1 cellular context compared by ENCODE assay signal in genomic region chr9:107874591-107875374, GRCh38.
TF ChIP-seq lines count a peak whose summit lies in the region.

No MANE protein-coding gene starts in this region.

TF ChIP-seq in GM23338, 12 proteins besides CTCF, POLR2A, EP300 and RAD21 (continued from another document):
- TF ChIP-seq, protein P1, sequence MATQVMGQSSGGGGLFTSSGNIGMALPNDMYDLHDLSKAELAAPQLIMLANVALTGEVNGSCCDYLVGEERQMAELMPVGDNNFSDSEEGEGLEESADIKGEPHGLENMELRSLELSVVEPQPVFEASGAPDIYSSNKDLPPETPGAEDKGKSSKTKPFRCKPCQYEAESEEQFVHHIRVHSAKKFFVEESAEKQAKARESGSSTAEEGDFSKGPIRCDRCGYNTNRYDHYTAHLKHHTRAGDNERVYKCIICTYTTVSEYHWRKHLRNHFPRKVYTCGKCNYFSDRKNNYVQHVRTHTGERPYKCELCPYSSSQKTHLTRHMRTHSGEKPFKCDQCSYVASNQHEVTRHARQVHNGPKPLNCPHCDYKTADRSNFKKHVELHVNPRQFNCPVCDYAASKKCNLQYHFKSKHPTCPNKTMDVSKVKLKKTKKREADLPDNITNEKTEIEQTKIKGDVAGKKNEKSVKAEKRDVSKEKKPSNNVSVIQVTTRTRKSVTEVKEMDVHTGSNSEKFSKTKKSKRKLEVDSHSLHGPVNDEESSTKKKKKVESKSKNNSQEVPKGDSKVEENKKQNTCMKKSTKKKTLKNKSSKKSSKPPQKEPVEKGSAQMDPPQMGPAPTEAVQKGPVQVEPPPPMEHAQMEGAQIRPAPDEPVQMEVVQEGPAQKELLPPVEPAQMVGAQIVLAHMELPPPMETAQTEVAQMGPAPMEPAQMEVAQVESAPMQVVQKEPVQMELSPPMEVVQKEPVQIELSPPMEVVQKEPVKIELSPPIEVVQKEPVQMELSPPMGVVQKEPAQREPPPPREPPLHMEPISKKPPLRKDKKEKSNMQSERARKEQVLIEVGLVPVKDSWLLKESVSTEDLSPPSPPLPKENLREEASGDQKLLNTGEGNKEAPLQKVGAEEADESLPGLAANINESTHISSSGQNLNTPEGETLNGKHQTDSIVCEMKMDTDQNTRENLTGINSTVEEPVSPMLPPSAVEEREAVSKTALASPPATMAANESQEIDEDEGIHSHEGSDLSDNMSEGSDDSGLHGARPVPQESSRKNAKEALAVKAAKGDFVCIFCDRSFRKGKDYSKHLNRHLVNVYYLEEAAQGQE (IDR thresholded peaks at IDR 0.05; ENCODE audit: unreplicated experiment), result no peak
- TF ChIP-seq EZH2phosphoT487 (IDR thresholded peaks at IDR 0.05; ENCODE audit: unreplicated experiment), result no peak
- no peak for TF ChIP-seq ZNF331 (CRISPR knock-in tag; IDR thresholded peaks at IDR 0.05; ENCODE audit: low read depth)
- TF ChIP-seq, protein P2, sequence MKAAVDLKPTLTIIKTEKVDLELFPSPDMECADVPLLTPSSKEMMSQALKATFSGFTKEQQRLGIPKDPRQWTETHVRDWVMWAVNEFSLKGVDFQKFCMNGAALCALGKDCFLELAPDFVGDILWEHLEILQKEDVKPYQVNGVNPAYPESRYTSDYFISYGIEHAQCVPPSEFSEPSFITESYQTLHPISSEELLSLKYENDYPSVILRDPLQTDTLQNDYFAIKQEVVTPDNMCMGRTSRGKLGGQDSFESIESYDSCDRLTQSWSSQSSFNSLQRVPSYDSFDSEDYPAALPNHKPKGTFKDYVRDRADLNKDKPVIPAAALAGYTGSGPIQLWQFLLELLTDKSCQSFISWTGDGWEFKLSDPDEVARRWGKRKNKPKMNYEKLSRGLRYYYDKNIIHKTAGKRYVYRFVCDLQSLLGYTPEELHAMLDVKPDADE (IDR thresholded peaks at IDR 0.05), result no peak
- TF ChIP-seq STAT1 (IDR thresholded peaks at IDR 0.05; ENCODE audit: unreplicated experiment), result no peak
- TF ChIP-seq EZH2 (IDR thresholded peaks at IDR 0.05; ENCODE audit: low read depth, unreplicated experiment), result no peak
- TF ChIP-seq ZNF114 (CRISPR knock-in tag; IDR thresholded peaks at IDR 0.05), result no peak
- TF ChIP-seq NANOG (IDR thresholded peaks at IDR 0.05; ENCODE audit: borderline replicate concordance), result no peak
